Comparison of ENCODE assay signal across 16 cellular contexts in genomic region chr1:47445823-47446567, GRCh38. TPM values are rescaled to one million over a fixed set of nuclear protein-coding genes. Genes with fewer than 3 reads are reported as not detected.
"Had no signal": no experiment of that assay in that cellular context is flagged by ENCODE, and none has a peak within 500 bp of the region (broad histone marks: within the 10 kb centered on the region; RNA-seq: fewer than 3 reads in every experiment).

No MANE protein-coding gene starts in this region.

- ATAC-seq: left lobe of liver had no signal

- H3K27ac ChIP-seq: right atrium auricular region, skin epidermis, vagina had no signal

- H3K9me3 ChIP-seq: right atrium auricular region, tibial nerve, vagina had no signal

- FAIRE-seq: islet of Langerhans had no signal

- H3K4me1 Mint-ChIP-seq: memory B cell had no signal

- DNase-seq: activated naive CD4-positive, alpha-beta T cell treated with Interleukin-2 at 50 U/mL for 16 hours; caudate nucleus; cortex of kidney; effector CD8-positive, alpha-beta T cell; foreskin melanocyte; head of caudate nucleus; stimulated activated CD4-positive, alpha-beta T cell treated with anti-CD3 and anti-CD28 coated beads, Interleukin-4, amount 100 ng/mL, for 4 hours; T-helper 9 cell had no signal

- H3K36me3 ChIP-seq: right atrium auricular region, tibial nerve, vagina had no signal

- H3K27ac Mint-ChIP-seq: memory B cell had no signal

- H3K4me3 ChIP-seq: right atrium auricular region, skin epidermis, vagina had no signal

- H3K9me3 Mint-ChIP-seq: memory B cell had no signal

- H3K36me3 Mint-ChIP-seq: memory B cell had no signal

RNA-seq across cellular contexts. Expression of gene FOXE3, which starts 29.9 kb away (rescaled TPM):
- total RNA-seq: left lobe of liver, right atrium auricular region, vagina had no signal
- polyA plus RNA-seq: adipose tissue had no signal
